1 cellular context compared by ENCODE assay signal in genomic region chr12:53476769-53477209, GRCh38.
TF ChIP-seq lines count a peak whose summit lies in the region.

No MANE protein-coding gene starts in this region.

TF ChIP-seq in HEK293, 187 proteins besides CTCF, POLR2A, EP300 and RAD21:
- no peak for TF ChIP-seq KLF8 (tag by site-specific recombination; IDR thresholded peaks at IDR 0.05)
- no peak for TF ChIP-seq GLI4 (tag by site-specific recombination; IDR thresholded peaks at IDR 0.05)
- peak; percentile 50; the same call in 1 of the 2 replicates for TF ChIP-seq MZF1 (tag by site-specific recombination; IDR thresholded peaks at IDR 0.05; ENCODE audit: borderline replicate concordance)
- no peak for TF ChIP-seq ZNF311 (tag by site-specific recombination; IDR thresholded peaks at IDR 0.05; ENCODE audit: borderline replicate concordance)
- TF ChIP-seq, protein P1, sequence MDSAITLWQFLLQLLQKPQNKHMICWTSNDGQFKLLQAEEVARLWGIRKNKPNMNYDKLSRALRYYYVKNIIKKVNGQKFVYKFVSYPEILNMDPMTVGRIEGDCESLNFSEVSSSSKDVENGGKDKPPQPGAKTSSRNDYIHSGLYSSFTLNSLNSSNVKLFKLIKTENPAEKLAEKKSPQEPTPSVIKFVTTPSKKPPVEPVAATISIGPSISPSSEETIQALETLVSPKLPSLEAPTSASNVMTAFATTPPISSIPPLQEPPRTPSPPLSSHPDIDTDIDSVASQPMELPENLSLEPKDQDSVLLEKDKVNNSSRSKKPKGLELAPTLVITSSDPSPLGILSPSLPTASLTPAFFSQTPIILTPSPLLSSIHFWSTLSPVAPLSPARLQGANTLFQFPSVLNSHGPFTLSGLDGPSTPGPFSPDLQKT (IDR thresholded peaks at IDR 0.05; ENCODE audit: borderline replicate concordance, low read depth, low read length), result no peak
- no peak for TF ChIP-seq ZNF658 (tag by site-specific recombination; IDR thresholded peaks at IDR 0.05)
- TF ChIP-seq ZNF23 (tag by site-specific recombination; IDR thresholded peaks at IDR 0.05; ENCODE audit: borderline replicate concordance), result no peak
- TF ChIP-seq ZNF530 (tag by site-specific recombination; IDR thresholded peaks at IDR 0.05; ENCODE audit: low read depth), result no peak
- TF ChIP-seq ZNF18 (tag by site-specific recombination; IDR thresholded peaks at IDR 0.05), result no peak
- TF ChIP-seq BCL11B (tag by site-specific recombination; IDR thresholded peaks at IDR 0.05; ENCODE audit: low read depth), result no peak
- no peak for TF ChIP-seq ZNF560 (tag by site-specific recombination; IDR thresholded peaks at IDR 0.05; ENCODE audit: borderline replicate concordance)
- no peak for TF ChIP-seq ZNF768 (tag by site-specific recombination; IDR thresholded peaks at IDR 0.05)
- no peak for TF ChIP-seq SP7 (tag by site-specific recombination; IDR thresholded peaks at IDR 0.05)
- peak; percentile 55 for TF ChIP-seq ZNF654 (tag by site-specific recombination; IDR thresholded peaks at IDR 0.05; ENCODE audit: low read depth)
- no peak for TF ChIP-seq ZNF391 (tag by site-specific recombination; IDR thresholded peaks at IDR 0.05; ENCODE audit: borderline replicate concordance, low read depth)
- no peak for TF ChIP-seq ZNF791 (tag by site-specific recombination; IDR thresholded peaks at IDR 0.05)
- TF ChIP-seq ZNF670 (tag by site-specific recombination; IDR thresholded peaks at IDR 0.05; ENCODE audit: low read depth), result no peak
- TF ChIP-seq, protein P2, sequence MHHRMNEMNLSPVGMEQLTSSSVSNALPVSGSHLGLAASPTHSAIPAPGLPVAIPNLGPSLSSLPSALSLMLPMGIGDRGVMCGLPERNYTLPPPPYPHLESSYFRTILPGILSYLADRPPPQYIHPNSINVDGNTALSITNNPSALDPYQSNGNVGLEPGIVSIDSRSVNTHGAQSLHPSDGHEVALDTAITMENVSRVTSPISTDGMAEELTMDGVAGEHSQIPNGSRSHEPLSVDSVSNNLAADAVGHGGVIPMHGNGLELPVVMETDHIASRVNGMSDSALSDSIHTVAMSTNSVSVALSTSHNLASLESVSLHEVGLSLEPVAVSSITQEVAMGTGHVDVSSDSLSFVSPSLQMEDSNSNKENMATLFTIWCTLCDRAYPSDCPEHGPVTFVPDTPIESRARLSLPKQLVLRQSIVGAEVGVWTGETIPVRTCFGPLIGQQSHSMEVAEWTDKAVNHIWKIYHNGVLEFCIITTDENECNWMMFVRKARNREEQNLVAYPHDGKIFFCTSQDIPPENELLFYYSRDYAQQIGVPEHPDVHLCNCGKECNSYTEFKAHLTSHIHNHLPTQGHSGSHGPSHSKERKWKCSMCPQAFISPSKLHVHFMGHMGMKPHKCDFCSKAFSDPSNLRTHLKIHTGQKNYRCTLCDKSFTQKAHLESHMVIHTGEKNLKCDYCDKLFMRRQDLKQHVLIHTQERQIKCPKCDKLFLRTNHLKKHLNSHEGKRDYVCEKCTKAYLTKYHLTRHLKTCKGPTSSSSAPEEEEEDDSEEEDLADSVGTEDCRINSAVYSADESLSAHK (tag by site-specific recombination; IDR thresholded peaks at IDR 0.05), result no peak
- TF ChIP-seq MEIS1 (CRISPR knock-in tag; IDR thresholded peaks at IDR 0.05; ENCODE audit: borderline replicate concordance), result no peak
- TF ChIP-seq IKZF3 (tag by site-specific recombination; IDR thresholded peaks at IDR 0.05), result 0 out of 2 replicates have a peak, but pooled peaks have one; percentile 39
- no peak for TF ChIP-seq ZXDB (tag by site-specific recombination; IDR thresholded peaks at IDR 0.05)
- no peak for TF ChIP-seq ZNF24 (tag by site-specific recombination; IDR thresholded peaks at IDR 0.05)
- no peak for TF ChIP-seq ZNF184 (tag by site-specific recombination; IDR thresholded peaks at IDR 0.05)
- no peak for TF ChIP-seq ZNF747 (tag by site-specific recombination; IDR thresholded peaks at IDR 0.05)
TF ChIP-seq in HEK293: peak in this region for 3.
